ENCODE assay signal across 9 cellular contexts in genomic region chr20:51800132-51800721, GRCh38. TPM values are rescaled to one million over a fixed set of nuclear protein-coding genes. Genes with fewer than 3 reads are reported as not detected.
A peak's percentile ranks its signal among the peaks of the same experiment; 100 is the strongest.
DNase-seq lines count a peak whose midpoint lies in the region; ATAC-seq, FAIRE-seq and TF ChIP-seq lines count a peak whose summit lies in the region.
"Had no signal": no experiment of that assay in that cellular context is flagged by ENCODE, and none has a peak within 500 bp of the region (broad histone marks: within the 10 kb centered on the region; RNA-seq: fewer than 3 reads in every experiment).

No MANE protein-coding gene starts in this region.

- H3K4me3 Mint-ChIP-seq in CD4-positive, alpha-beta T cell, result peak overlapping the region; percentile 30

- no peak for ATAC-seq in CD4-positive, alpha-beta T cell (ENCODE audit: poor library complexity)
- peak; percentile 61 to 83 for ATAC-seq in left cardiac atrium
- no peak for ATAC-seq in GM18873 (IDR thresholded peaks at IDR 0.05; ENCODE audit: low FRiP score, unreplicated experiment)

- DNase-seq in CD4-positive, alpha-beta T cell, result peak; percentile 11 to 62 (median 30)
- DNase-seq in HTR-8/SVneo (ENCODE audit: insufficient read length, low spot score) (peak; percentile 99), RWPE1 (ENCODE audit: low spot score) (peak; percentile 92), left cardiac atrium (peak; percentile 50), retinal pigment epithelial cell (ENCODE audit: low read depth) (no peak), A172 (ENCODE audit: low spot score) (no peak)
- peak; percentile 56 for DNase-seq in activated naive CD4-positive, alpha-beta T cell treated with anti-CD3 and anti-CD28 coated beads, Interleukin-2, amount 50 U/mL, for 16 hours

- H3K27ac Mint-ChIP-seq in CD4-positive, alpha-beta T cell, result no peak overlapping the region

- POLR2A ChIA-PET in CD4-positive, alpha-beta T cell (lab: Charles Lee), result no interaction called here
- POLR2A ChIA-PET in RWPE1 (lab: Yijun Ruan, JAX; ENCODE audit: low non-redundant PET), result interaction anchor here (0.7 kb wide), 1 partner anchor 306 kb away, joined by 4 read pairs; no protein-coding TSS in a partner anchor

- H3K9me3 Mint-ChIP-seq in CD4-positive, alpha-beta T cell, result no peaks in the 10 kb centered on the region

- FAIRE-seq in HTR-8/SVneo (lab: Jason Lieb, UNC), result peak; percentile 99

- no peaks in the 10 kb centered on the region for H3K36me3 Mint-ChIP-seq in CD4-positive, alpha-beta T cell (ENCODE audit: low read depth)

- peaks cover 54% of the 10 kb centered on the region for H3K27me3 ChIP-seq in CD4-positive, alpha-beta T cell (ENCODE audit: control insufficient read depth, insufficient read depth, low read length)

- no peaks in the 10 kb centered on the region for H3K9me3 ChIP-seq in CD4-positive, alpha-beta T cell (ENCODE audit: control insufficient read depth, low read length)

- H3K4me1 Mint-ChIP-seq in CD4-positive, alpha-beta T cell (ENCODE audit: low read depth), result peaks cover 14% of the 10 kb centered on the region

- no peak overlapping the region for H3K27ac ChIP-seq in CD4-positive, alpha-beta T cell (ENCODE audit: low read depth, low read length)
- H3K27ac ChIP-seq in RWPE1, result no peak overlapping the region

- H3K4me3 ChIP-seq in retinal pigment epithelial cell (ENCODE audit: low read length), result peak overlapping the region; percentile 53

- intact Hi-C loops in CD4-positive, alpha-beta T cell (cut with DNase I, micrococcal nuclease), result no loop called here
- intact Hi-C loops in left cardiac atrium (cut with DNase I), result no loop called here

- TF ChIP-seq CTCF in CD4-positive, alpha-beta T cell (IDR thresholded peaks at IDR 0.05), result peak; percentile 56
- TF ChIP-seq CTCF in RWPE1 (conservative IDR thresholded peaks at IDR 0.05; ENCODE audit: low read depth) (peak; percentile 99), retinal pigment epithelial cell (conservative IDR thresholded peaks at IDR 0.05; ENCODE audit: low read depth, low read length) (peak; percentile 96)

- CTCF ChIA-PET in CD4-positive, alpha-beta T cell (lab: Charles Lee), result no interaction called here
- CTCF ChIA-PET in RWPE1 (lab: Yijun Ruan, JAX), result interaction anchor here (0.6 to 2.1 kb wide), 53 partner anchors 9 to 1864 kb away, joined by 3 to 20 read pairs (median 4); no protein-coding TSS in a partner anchor

- peaks cover 74% of the 10 kb centered on the region for H3K27me3 Mint-ChIP-seq in CD4-positive, alpha-beta T cell

RNA-seq across cellular contexts. Expression of gene SALL4, which starts 2.1 kb away (rescaled TPM):
- under 1 TPM; 0.05 to 0.08 TPM for total RNA-seq in CD4-positive, alpha-beta T cell
- total RNA-seq in left cardiac atrium, result under 1 TPM; 0.09 to 0.13 TPM
- total RNA-seq in A172 (2014; rRNA removed; shearing (Covaris generic)), result 0.02 TPM in 1 of 2 replicates, not detected in the other
- total RNA-seq: LHCN-M2 had no signal

RNA-seq across cellular contexts. Expression of gene ATP9A, which starts 32.0 kb away (rescaled TPM):
- total RNA-seq in CD4-positive, alpha-beta T cell, result under 1 TPM; 0.11 to 0.19 TPM
- 10 to 100 TPM; 27.6 to 28.0 TPM for total RNA-seq in left cardiac atrium
- total RNA-seq in A172 (2014; rRNA removed; shearing (Covaris generic)), result 16.3 and 19.5 TPM in 2 replicates

Comparison
In these comparisons a context has a peak if more than half of its experiments do, and no peak if none do; other contexts are left out.
1. ATAC-seq: peak in left cardiac atrium (2 of 2); none in CD4-positive, alpha-beta T cell (single experiment) and GM18873 (single experiment).
2. DNase-seq: peak in CD4-positive, alpha-beta T cell (10 of 10), HTR-8/SVneo (single experiment), RWPE1 (single experiment), activated naive CD4-positive, alpha-beta T cell treated with anti-CD3 and anti-CD28 coated beads, Interleukin-2, amount 50 U/mL, for 16 hours (single experiment) and left cardiac atrium (single experiment); none in retinal pigment epithelial cell (single experiment) and A172 (single experiment).
3. RNA of gene ATP9A, which starts 32.0 kb away (total RNA-seq): 27.6 to 28.0 TPM in left cardiac atrium and 16.3 to 19.5 TPM in A172; 0.11 to 0.19 TPM in CD4-positive, alpha-beta T cell; every median in the first group is over 10 times any median in the second.
4. Peak in every context shown above with its lines, with median percentiles within 50 percentile points of each other: CTCF ChIP-seq.